ENCODE assay signal across 27 cellular contexts in genomic region chr2:44459754-44460153, GRCh38.
"Had no signal": no experiment of that assay in that cellular context is flagged by ENCODE, and none has a peak within 500 bp of the region (broad histone marks: within the 10 kb centered on the region; RNA-seq: fewer than 3 reads in every experiment).

No MANE protein-coding gene starts in this region.

- H3K27me3 Mint-ChIP-seq: activated naive CD8-positive, alpha-beta T cell had no signal

- H3K27me3 ChIP-seq: adrenal gland, ascending aorta, hepatocyte, neutrophil, ovary, right atrium auricular region, spleen, upper lobe of left lung had no signal

- H3K9me3 ChIP-seq: neutrophil, ovary, prostate gland had no signal

- H3K79me2 ChIP-seq: hepatocyte had no signal

- DNase-seq: activated CD4-positive, alpha-beta T cell treated with anti-CD3 and anti-CD28 coated beads for 4 hours; activated CD4-positive, alpha-beta T cell treated with anti-CD3 and anti-CD28 coated beads, Interleukin-2, amount 50 U/mL, for 48 hours; activated CD4-positive, CD25-positive, alpha-beta regulatory T cell; activated CD8-positive, alpha-beta memory T cell treated with anti-CD3 and anti-CD28 coated beads, Interleukin-2, amount 50 U/mL, for 48 hours; activated naive CD4-positive, alpha-beta T cell; activated T-cell treated with anti-CD3 and anti-CD28 coated beads, Interleukin-2, amount 50 U/mL, for 4 hours; adrenal gland; central memory CD4-positive, alpha-beta T cell; dermis blood vessel endothelial cell; effector CD8-positive, alpha-beta T cell; foreskin melanocyte; left ventricle myocardium inferior; ovary; spleen; stimulated activated CD4-positive, alpha-beta T cell treated with anti-CD3 and anti-CD28 coated beads, Interleukin-4, amount 100 ng/mL, for 1 hour; stimulated activated naive CD8-positive, alpha-beta T cell treated with anti-CD3 and anti-CD28 coated beads, Interleukin-15, Interleukin-2, amounts not matched to agents 100 U/mL and 50 U/mL, for 24 hours; T-helper 9 cell; upper lobe of left lung had no signal

- H3K36me3 ChIP-seq: adrenal gland, ascending aorta, left ventricle myocardium inferior, neutrophil, ovary, prostate gland, right atrium auricular region, spleen, upper lobe of left lung had no signal

- H3K4me1 ChIP-seq: adrenal gland, ascending aorta, prostate gland, right atrium auricular region, spleen, upper lobe of left lung had no signal

- H3K27ac ChIP-seq: adrenal gland, ascending aorta, hepatocyte, left ventricle myocardium inferior, neutrophil, ovary, prostate gland, right atrium auricular region, spleen, upper lobe of left lung had no signal

- H3K4me1 Mint-ChIP-seq: mesothelial cell of epicardium had no signal

- H3K4me2 ChIP-seq: hepatocyte had no signal

- H3K4me3 Mint-ChIP-seq: activated naive CD8-positive, alpha-beta T cell; activated T-cell treated with anti-CD3 and anti-CD28 coated beads, Interleukin-2, amount 50 U/mL, for 4 hours; mesothelial cell of epicardium; natural killer cell treated with Interleukin-12 subunit alpha and Interleukin-12 subunit beta and Interleukin-15 and Interleukin-18, amount 100 ng/mL, for 72 hours had no signal

- ATAC-seq: activated T-cell treated with anti-CD3 and anti-CD28 coated beads, Interleukin-2, amount 50 U/mL, for 4 hours; natural killer cell treated with Interleukin-12 subunit alpha and Interleukin-12 subunit beta and Interleukin-15 and Interleukin-18, amount 100 ng/mL, for 72 hours; stimulated activated naive CD8-positive, alpha-beta T cell treated with anti-CD3 and anti-CD28 coated beads, Interleukin-15, Interleukin-2, amounts not matched to agents 100 U/mL and 50 U/mL, for 24 hours had no signal

- H2AFZ ChIP-seq: hepatocyte had no signal

- H3K27ac Mint-ChIP-seq: activated naive CD8-positive, alpha-beta T cell; activated T-helper 2 cell treated with anti-CD3 and anti-CD28 coated beads, Interferon-gamma antibody, Interleukin-2, Interleukin-4, amounts not matched to agents 10 μg/mL and 5 μg/mL and 100 μg/mL, durations not matched to agents 14 hours and 24 hours and 36 hours; mesothelial cell of epicardium; natural killer cell treated with Interleukin-12 subunit alpha and Interleukin-12 subunit beta and Interleukin-15 and Interleukin-18, amount 100 ng/mL, for 72 hours had no signal

- H3K4me3 ChIP-seq: adrenal gland, ascending aorta, hepatocyte, left ventricle myocardium inferior, ovary, prostate gland, right atrium auricular region, spleen, upper lobe of left lung had no signal
